9 cellular contexts compared by ENCODE assay signal in the genomic region with DNA sequence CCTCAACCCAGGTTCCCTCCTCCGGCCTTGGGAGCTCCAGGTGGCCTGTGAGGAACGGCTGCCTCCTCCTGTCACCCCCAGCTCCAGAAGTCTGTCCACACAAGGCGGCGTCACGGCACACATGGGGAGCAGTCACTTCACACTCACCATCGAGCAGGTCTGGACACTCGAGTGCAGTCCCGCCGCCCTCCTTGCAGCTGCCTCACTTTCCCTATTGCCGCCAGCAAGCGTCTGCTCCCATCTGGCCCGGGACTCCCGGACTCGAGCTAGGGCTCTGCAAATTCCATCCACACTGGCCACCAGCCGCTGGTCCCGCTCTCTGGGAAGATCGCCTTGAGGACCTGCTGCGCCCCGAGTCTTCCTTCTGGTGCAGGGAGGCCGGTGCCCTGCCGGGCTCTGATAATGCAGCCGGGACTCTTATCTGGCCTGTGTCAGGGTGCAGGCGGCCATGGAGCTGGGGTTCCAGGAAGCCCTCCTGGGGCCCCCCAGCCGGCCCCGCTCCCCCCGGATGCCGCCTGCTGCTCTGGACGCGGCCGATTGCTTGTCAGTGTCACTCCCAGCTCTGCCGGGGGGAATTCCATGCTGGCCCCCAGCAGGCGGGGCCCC. TPM values are rescaled to one million over a fixed set of nuclear protein-coding genes. Genes with fewer than 3 reads are reported as not detected.
DNase-seq lines count a peak whose midpoint lies in the region; ATAC-seq and TF ChIP-seq lines count a peak whose summit lies in the region.
"Had no signal": no experiment of that assay in that cellular context is flagged by ENCODE, and none has a peak within 500 bp of the region (broad histone marks: within the 10 kb centered on the region; RNA-seq: fewer than 3 reads in every experiment).

TSS of gene RIPOR3 (minus strand) at position 564 of the 606 bp plus-strand sequence. CDS start at position 150, 414 bp downstream.

- H3K27me3 ChIP-seq in suprapubic skin: peaks cover 35% of the 10 kb centered on the region

- intact Hi-C loops in lower leg skin (cut with DNase I; ENCODE audit: low total_unique reads): no loop called here

- ATAC-seq in GM18511 (IDR thresholded peaks at IDR 0.05; ENCODE audit: unreplicated experiment): no peak

- TF ChIP-seq POLR2A in lower leg skin (IDR thresholded peaks at IDR 0.05) (no peak), suprapubic skin (IDR thresholded peaks at IDR 0.05) (no peak)

- no peak for TF ChIP-seq CTCF in lower leg skin (IDR thresholded peaks at IDR 0.05)
- TF ChIP-seq CTCF in suprapubic skin (IDR thresholded peaks at IDR 0.05): no peak

- no peaks in the 10 kb centered on the region for H3K36me3 ChIP-seq in suprapubic skin

- no peak for TF ChIP-seq EP300 in suprapubic skin (IDR thresholded peaks at IDR 0.05)

- 5 to 13% methylated on average over 29 to 32 of the region's 32 CpGs for WGBS in lower leg skin, 2 donors
- WGBS in suprapubic skin: 21% methylated on average over 5 of the region's 32 CpGs

- DNase-seq in NCI-H1417 (lab: John Stamatoyannopoulos, UW) (peak in 2 of 3 experiments; percentile 21 to 63), NCI-H1417 treated with DMSO at 0.1 percent for 48 hours (lab: John Stamatoyannopoulos, UW) (no peak), lower leg skin (ENCODE audit: low spot score in 2 of 2) (peak; percentile 21 to 87), suprapubic skin (ENCODE audit: low spot score in 2 of 2) (peak in 1 of 2 donors; percentile 66), GM19238 (ENCODE audit: insufficient read length, low spot score) (no peak), DMS79 treated with DMSO at 0.1 percent for 48 hours (lab: John Stamatoyannopoulos, UW) (no peak)

- H3K4me1 ChIP-seq in suprapubic skin: peaks cover 27% of the 10 kb centered on the region

- H3K27ac ChIP-seq in cingulate gyrus (ENCODE audit: low read depth, low read length) (peak within 1 kb of the TSS; percentile 29), suprapubic skin (peak within 1 kb of the TSS; percentile 67)

- no peaks in the 10 kb centered on the region for H3K9me3 ChIP-seq in suprapubic skin

- peak within 1 kb of the TSS; percentile 18 for H3K4me3 ChIP-seq in lower leg skin (ENCODE audit: low read depth, poor library complexity, severe bottlenecking)
- peak within 1 kb of the TSS; percentile 53 for H3K4me3 ChIP-seq in suprapubic skin

RNA-seq across cellular contexts. Expression of gene RIPOR3, which starts in this region (rescaled TPM):
- total RNA-seq in lower leg skin: 10 to 100 TPM in 1 of 4 donors, 1 to 10 TPM in 3; 1.8 to 12.7 (median 4.9) TPM
- 10 to 100 TPM in 1 of 4 donors, 1 to 10 TPM in 3; 3.3 to 10.1 (median 5.3) TPM for total RNA-seq in suprapubic skin
- total RNA-seq: A172 had no signal

Comparison
In these comparisons a context has a peak if more than half of its experiments do, and no peak if none do; other contexts are left out.
1. DNase-seq: peak in NCI-H1417 (2 of 3) and lower leg skin (2 of 2); none in NCI-H1417 treated with DMSO at 0.1 percent for 48 hours (single experiment), GM19238 (single experiment) and DMS79 treated with DMSO at 0.1 percent for 48 hours (single experiment).